In the genomic region with DNA sequence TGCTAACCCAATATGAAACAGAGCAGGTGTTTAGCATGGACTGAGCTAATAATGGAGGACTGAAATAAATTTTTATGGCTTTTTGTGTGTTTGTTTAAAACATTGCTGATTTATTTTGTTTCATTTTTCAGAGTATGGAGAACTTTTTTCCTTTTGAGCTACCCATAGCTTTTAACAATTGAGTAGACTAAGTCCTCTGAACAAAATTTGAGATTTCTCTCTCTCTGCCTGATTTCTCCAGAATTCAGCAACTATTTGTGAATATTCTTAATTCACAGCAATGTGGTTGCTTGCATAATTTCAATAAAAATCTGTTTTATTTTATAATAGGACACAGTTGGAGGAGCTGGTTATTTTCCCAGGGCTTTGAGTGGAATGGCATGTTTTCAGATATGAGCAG, we compare ENCODE assay signal across 28 cellular contexts.
"Had no signal": no experiment of that assay in that cellular context is flagged by ENCODE, and none has a peak within 500 bp of the region (broad histone marks: within the 10 kb centered on the region; RNA-seq: fewer than 3 reads in every experiment).

No MANE protein-coding gene starts in this region.

- H3K4me1 ChIP-seq: left ventricle myocardium inferior, pancreas, prostate gland, stomach, testis, thyroid gland, transverse colon, upper lobe of right lung had no signal

- H3K4me1 Mint-ChIP-seq: immature natural killer cell; naive thymus-derived CD4-positive, alpha-beta T cell; stimulated activated naive B cell treated with anti-CD40 and anti-IgM and Interleukin-4, amounts not matched to agents 10 μg/mL and 1 μg/mL and 100 μg/mL, for 72 hours had no signal

- H3K27ac Mint-ChIP-seq: immature natural killer cell; naive thymus-derived CD4-positive, alpha-beta T cell; natural killer cell treated with Interleukin-12 subunit alpha and Interleukin-12 subunit beta and Interleukin-15 and Interleukin-18, amount 100 ng/mL, for 72 hours; stimulated activated naive B cell treated with anti-CD40 and anti-IgM and Interleukin-4, amounts not matched to agents 10 μg/mL and 1 μg/mL and 100 μg/mL, for 72 hours had no signal

- H3K36me3 ChIP-seq: left ventricle myocardium inferior, pancreas, prostate gland, stomach, thyroid gland, transverse colon, upper lobe of right lung had no signal

- H3K27ac ChIP-seq: left ventricle myocardium inferior, pancreas, prostate gland, skin epidermis, stomach, testis, thyroid gland, transverse colon, upper lobe of right lung had no signal

- H3K36me3 Mint-ChIP-seq: immature natural killer cell; naive thymus-derived CD4-positive, alpha-beta T cell; natural killer cell treated with Interleukin-12 subunit alpha and Interleukin-12 subunit beta and Interleukin-15 and Interleukin-18, amount 100 ng/mL, for 72 hours; stimulated activated naive B cell treated with anti-CD40 and anti-IgM and Interleukin-4, amounts not matched to agents 10 μg/mL and 1 μg/mL and 100 μg/mL, for 72 hours had no signal

- FAIRE-seq: islet of Langerhans, pancreas, urothelium cell line had no signal

- DNase-seq: hypothalamus; immature natural killer cell; left ventricle myocardium inferior; midbrain; mucosa of descending colon; naive thymus-derived CD4-positive, alpha-beta T cell; pancreas; posterior cingulate gyrus; retina; right cardiac atrium; stimulated activated CD4-positive, alpha-beta T cell treated with anti-CD3 and anti-CD28 coated beads, Interleukin-12 subunit alpha, Interleukin-12 subunit beta, amount 100 ng/mL, for 4 hours; stimulated activated CD4-positive, alpha-beta T cell treated with anti-CD3 and anti-CD28 coated beads, Interleukin-15, amount 100 ng/mL, for 24 hours; stimulated activated CD4-positive, alpha-beta T cell treated with anti-CD3 and anti-CD28 coated beads, Interleukin-2, amount 100 ng/mL, for 24 hours; stimulated activated CD4-positive, alpha-beta T cell treated with anti-CD3 and anti-CD28 coated beads, Interleukin-4, amount 100 ng/mL, for 1 hour; stimulated activated naive B cell treated with anti-CD40 and anti-IgM and Interleukin-4, amounts not matched to agents 10 μg/mL and 1 μg/mL and 100 μg/mL, for 72 hours; stimulated activated naive CD8-positive, alpha-beta T cell treated with anti-CD3 and anti-CD28 coated beads, Interleukin-15, Interleukin-2, amounts not matched to agents 100 U/mL and 50 U/mL, for 24 hours; stomach; testis; thyroid gland; transverse colon; upper lobe of right lung had no signal

- H3K4me3 Mint-ChIP-seq: immature natural killer cell; naive thymus-derived CD4-positive, alpha-beta T cell; natural killer cell treated with Interleukin-12 subunit alpha and Interleukin-12 subunit beta and Interleukin-15 and Interleukin-18, amount 100 ng/mL, for 72 hours; stimulated activated naive B cell treated with anti-CD40 and anti-IgM and Interleukin-4, amounts not matched to agents 10 μg/mL and 1 μg/mL and 100 μg/mL, for 72 hours had no signal

- H3K4me3 ChIP-seq: left ventricle myocardium inferior, lung, mucosa of descending colon, pancreas, prostate gland, skin epidermis, stomach, testis, thyroid gland, transverse colon, upper lobe of right lung had no signal

- H3K27me3 ChIP-seq: pancreas, stomach, testis, thyroid gland, transverse colon, upper lobe of right lung had no signal

- H3K9me3 ChIP-seq: pancreas, prostate gland, testis, thyroid gland, upper lobe of right lung had no signal

- H3K27me3 Mint-ChIP-seq: natural killer cell treated with Interleukin-12 subunit alpha and Interleukin-12 subunit beta and Interleukin-15 and Interleukin-18, amount 100 ng/mL, for 72 hours; stimulated activated naive B cell treated with anti-CD40 and anti-IgM and Interleukin-4, amounts not matched to agents 10 μg/mL and 1 μg/mL and 100 μg/mL, for 72 hours had no signal

- ATAC-seq: mucosa of descending colon; naive thymus-derived CD4-positive, alpha-beta T cell; natural killer cell treated with Interleukin-12 subunit alpha and Interleukin-12 subunit beta and Interleukin-15 and Interleukin-18, amount 100 ng/mL, for 72 hours; pancreas; right cardiac atrium; sciatic nerve; stimulated activated naive B cell treated with anti-CD40 and anti-IgM and Interleukin-4, amounts not matched to agents 10 μg/mL and 1 μg/mL and 100 μg/mL, for 72 hours; stimulated activated naive CD8-positive, alpha-beta T cell treated with anti-CD3 and anti-CD28 coated beads, Interleukin-15, Interleukin-2, amounts not matched to agents 100 U/mL and 50 U/mL, for 24 hours; upper lobe of right lung had no signal
